Comparison of ENCODE assay signal across 9 cellular contexts in the genomic region with DNA sequence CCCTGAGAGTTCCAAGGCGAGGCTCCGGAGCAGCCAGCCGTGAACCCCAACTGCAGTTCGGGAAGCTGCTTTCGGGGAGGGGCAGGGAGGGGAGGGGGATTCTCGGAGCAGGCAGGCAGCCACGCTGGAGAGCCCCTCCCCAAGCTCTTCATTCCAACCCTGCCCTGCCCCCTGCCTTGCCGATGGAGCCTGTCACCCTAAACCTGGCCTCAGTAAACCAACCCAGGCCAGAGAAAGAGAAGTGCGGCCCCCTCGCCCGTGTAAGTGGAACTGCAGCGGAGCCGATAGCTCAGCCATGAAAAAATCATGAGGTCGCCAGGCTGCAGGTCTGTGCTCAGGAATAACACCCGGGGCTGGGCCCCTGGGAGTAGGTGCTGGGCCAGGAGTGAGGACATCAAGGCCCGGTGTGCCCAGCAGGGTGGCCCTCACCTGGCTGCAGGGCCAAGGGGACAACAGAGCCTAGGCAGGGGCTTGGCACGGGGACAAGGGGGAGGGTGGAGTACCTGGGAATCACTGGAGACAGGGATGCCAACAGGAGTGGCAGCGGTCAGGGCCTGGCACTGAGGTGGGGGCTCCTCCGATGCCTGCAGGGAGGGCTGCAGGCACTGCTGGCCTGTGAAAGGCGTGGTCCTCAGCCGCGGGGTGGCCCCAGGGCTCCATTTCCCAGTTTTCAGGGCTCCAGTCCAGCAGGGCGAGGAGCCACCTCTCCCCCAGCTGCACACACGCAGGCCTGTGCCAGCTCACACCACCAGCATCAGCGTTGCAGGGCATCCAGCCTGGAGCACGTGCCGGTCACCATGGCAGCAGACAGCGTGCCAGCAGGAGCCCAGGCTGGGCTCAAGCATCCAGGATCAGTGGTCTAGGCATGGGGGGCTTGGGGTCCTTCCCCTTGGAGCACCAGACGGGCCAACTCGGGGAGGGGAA. TPM values are rescaled to one million over a fixed set of nuclear protein-coding genes. Genes with fewer than 3 reads are reported as not detected.
DNase-seq lines count a peak whose midpoint lies in the region; ATAC-seq, FAIRE-seq and TF ChIP-seq lines count a peak whose summit lies in the region.
"Had no signal": no experiment of that assay in that cellular context is flagged by ENCODE, and none has a peak within 500 bp of the region (broad histone marks: within the 10 kb centered on the region; RNA-seq: fewer than 3 reads in every experiment).

No MANE protein-coding gene starts in this region.

- H3K4me2 ChIP-seq in endothelial cell of umbilical vein (ENCODE audit: insufficient read depth, low read length) (no peak overlapping the region), osteoblast (ENCODE audit: insufficient read depth, low read length) (peak overlapping the region; percentile 38)

- H4K20me1 ChIP-seq in endothelial cell of umbilical vein (replicated peaks; ENCODE audit: control insufficient read depth, extremely low read depth, insufficient read depth, low read length) (no peaks in the 10 kb centered on the region), osteoblast (ENCODE audit: insufficient read depth, low read length) (peaks cover 31% of the 10 kb centered on the region)

- H3K36me3 ChIP-seq in endothelial cell of umbilical vein (ENCODE audit: control insufficient read depth in 2 of 2, extremely low read depth in 1 of 2, insufficient read depth in 2 of 2, low read length in 2 of 2) (no peaks in the 10 kb centered on the region), osteoblast (ENCODE audit: insufficient read depth, low read length) (no peaks in the 10 kb centered on the region)

- peak; percentile 62 for DNase-seq in GM12865 (ENCODE audit: low read depth)
- peak; percentile 93 for DNase-seq in NCI-H2196 treated with DMSO at 0.1 percent for 48 hours (lab: John Stamatoyannopoulos, UW; ENCODE audit: unreplicated experiment)
- no peak for DNase-seq in endothelial cell of umbilical vein (ENCODE audit: low read depth, low spot score)
- DNase-seq in osteoblast (ENCODE audit: insufficient read length, low spot score, missing footprints): peak; percentile 97

- no TSS peak for BruUV-seq in endothelial cell of umbilical vein (replicated peaks; lab: Mats Ljungman, UMichigan)

- H3K27me3 ChIP-seq in endothelial cell of umbilical vein (ENCODE audit: control insufficient read depth in 2 of 2, insufficient read depth in 2 of 2, low read length in 2 of 2): no peaks in the 10 kb centered on the region
- H3K27me3 ChIP-seq in osteoblast (ENCODE audit: insufficient read depth, low read length): peaks cover 11% of the 10 kb centered on the region

- TF ChIP-seq POLR2A in endothelial cell of umbilical vein (IDR thresholded peaks at IDR 0.05; ENCODE audit: low read depth, low read length): no peak

- H3K9me3 ChIP-seq in endothelial cell of umbilical vein (replicated peaks; ENCODE audit: control insufficient read depth, insufficient read depth, low read length) (no peaks in the 10 kb centered on the region), osteoblast (ENCODE audit: low read depth, low read length) (no peaks in the 10 kb centered on the region)

- no peak for FAIRE-seq in endothelial cell of umbilical vein (lab: Jason Lieb, UNC)
- FAIRE-seq: endometrium had no signal

- peaks cover 7% of the 10 kb centered on the region for H3K4me1 ChIP-seq in endothelial cell of umbilical vein (ENCODE audit: control insufficient read depth, extremely low read depth, insufficient read depth, low read length)
- peaks cover 19% of the 10 kb centered on the region for H3K4me1 ChIP-seq in osteoblast (ENCODE audit: insufficient read depth, low read length)

- no peaks in the 10 kb centered on the region for H3K9me1 ChIP-seq in endothelial cell of umbilical vein (replicated peaks; ENCODE audit: control insufficient read depth, extremely low read depth, insufficient read depth, low read length)

- ATAC-seq in HG03354 (IDR thresholded peaks at IDR 0.05; ENCODE audit: poor library complexity, severe bottlenecking, unreplicated experiment) (no peak), GM21515 (IDR thresholded peaks at IDR 0.05; ENCODE audit: unreplicated experiment) (no peak), HG03025 (IDR thresholded peaks at IDR 0.05; ENCODE audit: low FRiP score, unreplicated experiment) (no peak), GM18909 (IDR thresholded peaks at IDR 0.05; ENCODE audit: poor library complexity, unreplicated experiment) (no peak)

- H3K27ac ChIP-seq in endothelial cell of umbilical vein (ENCODE audit: insufficient read depth, low read depth, low read length) (no peak overlapping the region), osteoblast (ENCODE audit: low read depth, low read length) (no peak overlapping the region)

- no peaks in the 10 kb centered on the region for H3K79me2 ChIP-seq in endothelial cell of umbilical vein (ENCODE audit: control insufficient read depth, insufficient read depth, low read length)
- H3K79me2 ChIP-seq in osteoblast (ENCODE audit: insufficient read depth, low read length): peaks cover 7% of the 10 kb centered on the region

- dilution Hi-C loops in endothelial cell of umbilical vein (cut with MboI; ENCODE audit: extremely low pct_ligation_motif_present, low sequenced_read_pairs): no loop called here

- CTCF ChIA-PET in endothelial cell of umbilical vein (lab: Charles Lee): interaction anchor here (0.6 to 1.6 kb wide), 16 partner anchors 14 to 378 kb away, joined by 3 to 6 read pairs (median 4); partner anchors contain the start of genes BAHCC1 and FAAP100

- TF ChIP-seq CTCF in GM12865 (IDR thresholded peaks at IDR 0.05; ENCODE audit: insufficient read depth, low read depth, low read length, missing control alignments): peak; percentile 36
- TF ChIP-seq CTCF in endothelial cell of umbilical vein (IDR thresholded peaks at IDR 0.05; ENCODE audit: extremely low read depth in 1 of 2, insufficient read depth in 1 of 2, low read depth in 1 of 2, low read length in 2 of 2): peak in 1 of 2 donors; percentile 46
- no peak for TF ChIP-seq CTCF in osteoblast (IDR thresholded peaks at IDR 0.05; ENCODE audit: extremely low read depth, low read depth, low read length)

- intact Hi-C loops in endothelial cell of umbilical vein (cut with micrococcal nuclease): no loop called here

- POLR2A ChIA-PET in endothelial cell of umbilical vein (lab: Charles Lee): interaction anchor here (0.6 to 0.7 kb wide), 3 partner anchors 8 to 227 kb away, joined by 3 to 5 read pairs (median 4); partner anchors contain the start of gene ACTG1

- H3K9ac ChIP-seq in endothelial cell of umbilical vein (replicated peaks; ENCODE audit: extremely low read depth, insufficient read depth, low read length): no peak overlapping the region

- H2AFZ ChIP-seq in endothelial cell of umbilical vein (ENCODE audit: low read depth, low read length) (no peak overlapping the region), osteoblast (ENCODE audit: low read length) (no peak overlapping the region)

- no peak overlapping the region for H3K4me3 ChIP-seq in GM12865 (ENCODE audit: low read depth, low read length)
- no peak overlapping the region for H3K4me3 ChIP-seq in endothelial cell of umbilical vein (replicated peaks in 1 of 3; ENCODE audit: insufficient read depth in 1 of 3, low read depth in 1 of 3, low read length in 3 of 3)
- H3K4me3 ChIP-seq in osteoblast (ENCODE audit: insufficient read depth, low read length): no peak overlapping the region

TF ChIP-seq in endothelial cell of umbilical vein, 7 proteins besides CTCF, POLR2A, EP300 and RAD21:
- TF ChIP-seq, protein P1, sequence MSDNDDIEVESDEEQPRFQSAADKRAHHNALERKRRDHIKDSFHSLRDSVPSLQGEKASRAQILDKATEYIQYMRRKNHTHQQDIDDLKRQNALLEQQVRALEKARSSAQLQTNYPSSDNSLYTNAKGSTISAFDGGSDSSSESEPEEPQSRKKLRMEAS (IDR thresholded peaks at IDR 0.05; ENCODE audit: insufficient read depth, insufficient read length): peak; percentile 14
- no peak for TF ChIP-seq JUN (IDR thresholded peaks at IDR 0.05; ENCODE audit: borderline replicate concordance, insufficient read depth, insufficient read length, low read depth)
TF ChIP-seq in endothelial cell of umbilical vein: peak in this region for 1.

RNA-seq across cellular contexts. Expression of gene FSCN2, which starts 4.8 kb away (rescaled TPM):
- 0.58 and 0.71 TPM in 2 replicates for total RNA-seq in endothelial cell of umbilical vein
- 0.32 and 0.46 TPM in 2 replicates for polyA plus RNA-seq in endothelial cell of umbilical vein
- polyA plus RNA-seq in endothelial cell of umbilical vein (2011; cell fraction: cytosol; rRNA removed): 0.06 and 0.10 TPM in 2 replicates
- polyA plus RNA-seq in endothelial cell of umbilical vein (2011; cell fraction: nucleus; rRNA removed): 0.43 and 0.87 TPM in 2 replicates
- polyA plus RNA-seq in endothelial cell of umbilical vein (2012): 0.12 and 0.25 TPM in 2 replicates
- 0.41 TPM in 1 of 2 replicates, not detected in the other for polyA minus RNA-seq in endothelial cell of umbilical vein
- 1.1 TPM for polyA minus RNA-seq in endothelial cell of umbilical vein (2011; cell fraction: cytosol; rRNA and poly(A)+ RNA removed)
- 0.67 and 1.4 TPM in 2 replicates for polyA minus RNA-seq in endothelial cell of umbilical vein (2011; cell fraction: nucleus; rRNA and poly(A)+ RNA removed)
- total RNA-seq in osteoblast: 2.9 and 5.1 TPM in 2 replicates

RNA-seq across cellular contexts. Expression of gene ACTG1, which starts 10.8 kb away (rescaled TPM):
- total RNA-seq in endothelial cell of umbilical vein: 6,127 and 6,180 TPM in 2 replicates
- polyA plus RNA-seq in endothelial cell of umbilical vein: 7,850 and 10,663 TPM in 2 replicates
- polyA plus RNA-seq in endothelial cell of umbilical vein (2011; cell fraction: cytosol; rRNA removed): 8,486 and 8,491 TPM in 2 replicates
- polyA plus RNA-seq in endothelial cell of umbilical vein (2011; cell fraction: nucleus; rRNA removed): 3,539 and 4,015 TPM in 2 replicates
- 6,029 and 7,831 TPM in 2 replicates for polyA plus RNA-seq in endothelial cell of umbilical vein (2012)
- polyA minus RNA-seq in endothelial cell of umbilical vein: 1,957 and 3,242 TPM in 2 replicates
- 776 TPM for polyA minus RNA-seq in endothelial cell of umbilical vein (2011; cell fraction: cytosol; rRNA and poly(A)+ RNA removed)
- polyA minus RNA-seq in endothelial cell of umbilical vein (2011; cell fraction: nucleus; rRNA and poly(A)+ RNA removed): 664 and 1,635 TPM in 2 replicates
- total RNA-seq in osteoblast: 10,373 and 13,273 TPM in 2 replicates

RNA-seq across cellular contexts. Expression of gene FAAP100, which starts 28.8 kb away (rescaled TPM):
- total RNA-seq in endothelial cell of umbilical vein (50.2 and 54.3 TPM in 2 replicates), osteoblast (43.0 and 44.5 TPM in 2 replicates)
- 35.4 and 40.4 TPM in 2 replicates for polyA plus RNA-seq in endothelial cell of umbilical vein
- 18.0 and 31.7 TPM in 2 replicates for polyA plus RNA-seq in endothelial cell of umbilical vein (2011; cell fraction: cytosol; rRNA removed)
- 58.5 and 65.6 TPM in 2 replicates for polyA plus RNA-seq in endothelial cell of umbilical vein (2011; cell fraction: nucleus; rRNA removed)
- polyA plus RNA-seq in endothelial cell of umbilical vein (2012): 17.9 and 28.1 TPM in 2 replicates
- 21.6 and 30.8 TPM in 2 replicates for polyA minus RNA-seq in endothelial cell of umbilical vein
- polyA minus RNA-seq in endothelial cell of umbilical vein (2011; cell fraction: cytosol; rRNA and poly(A)+ RNA removed): 7.8 TPM
- polyA minus RNA-seq in endothelial cell of umbilical vein (2011; cell fraction: nucleus; rRNA and poly(A)+ RNA removed): 34.6 and 44.7 TPM in 2 replicates
